ENCODE assay signal across 8 cellular contexts in the genomic region with DNA sequence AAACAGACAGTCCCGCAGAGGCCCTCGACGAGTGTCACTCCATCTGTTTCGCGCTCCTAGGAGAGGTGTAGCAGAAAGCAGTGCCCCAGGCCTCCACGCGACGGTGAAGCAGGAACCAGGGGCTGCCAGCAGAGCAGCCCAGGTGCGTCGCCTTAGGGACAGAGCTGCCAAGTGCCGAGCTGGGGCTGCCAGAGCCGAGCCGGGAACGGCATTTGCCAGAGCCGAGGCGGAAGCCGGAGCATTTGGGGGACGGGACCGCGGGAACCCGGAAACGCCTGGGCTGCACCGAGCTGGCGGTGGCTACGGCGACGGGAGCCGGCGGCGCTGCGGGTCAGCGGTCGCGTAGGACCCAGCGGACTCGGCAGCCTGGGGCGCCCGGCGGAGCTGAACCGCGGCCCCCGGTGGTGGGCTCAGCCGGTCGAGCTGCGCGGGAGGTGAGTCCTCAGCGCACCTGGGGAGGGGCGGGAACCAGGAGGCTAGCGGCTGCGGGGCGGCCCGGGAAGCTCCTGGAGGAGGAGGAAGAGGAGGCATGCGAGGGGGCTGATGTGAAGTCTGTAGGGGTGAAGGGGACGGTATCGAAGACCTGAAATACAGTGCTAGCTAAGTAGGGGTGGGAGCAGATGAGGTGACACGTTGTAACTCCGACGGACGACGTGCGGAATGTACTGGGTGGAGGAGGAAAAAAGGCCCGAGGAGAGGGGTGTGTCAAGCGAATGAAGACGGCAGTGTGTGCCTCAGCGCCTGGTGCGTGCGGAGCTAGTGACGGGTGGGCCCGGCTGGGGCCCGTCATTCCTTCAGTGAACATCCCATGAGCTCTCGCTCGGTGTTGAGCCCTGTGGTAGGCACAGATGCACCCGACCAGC. TPM values are rescaled to one million over a fixed set of nuclear protein-coding genes. Genes with fewer than 3 reads are reported as not detected.
DNase-seq lines count a peak whose midpoint lies in the region; ATAC-seq and TF ChIP-seq lines count a peak whose summit lies in the region.

A gene (plus strand): TSS at position 268 of the 863 bp plus-strand sequence. CDS start 23,559 bp downstream, outside the sequence.

- peak within 1 kb of the TSS; percentile 33 to 79 for H3K27ac ChIP-seq in coronary artery

- ATAC-seq in GM18907 (IDR thresholded peaks at IDR 0.05; ENCODE audit: unreplicated experiment) = peak; percentile 95
- peak; percentile 88 for ATAC-seq in HG03139 (IDR thresholded peaks at IDR 0.05; ENCODE audit: unreplicated experiment)
- ATAC-seq in left lobe of liver = peak; percentile 91

- TF ChIP-seq CTCF in AG09319 (IDR thresholded peaks at IDR 0.05; ENCODE audit: low read depth, low read length) (no peak), coronary artery (IDR thresholded peaks at IDR 0.05) (no peak)

- DNase-seq in AG09319 (ENCODE audit: extremely low read depth, low read depth) = peak; percentile 15
- peak; percentile 21 to 81 for DNase-seq in NCI-H446 (lab: John Stamatoyannopoulos, UW)
- peak; percentile 69 to 72 for DNase-seq in activated CD4-positive, alpha-beta T cell treated with anti-CD3 and anti-CD28 coated beads for 4 hours
- peak; percentile 85 for DNase-seq in coronary artery (ENCODE audit: low spot score)
- peak; percentile 88 for DNase-seq in left lobe of liver (ENCODE audit: low spot score)
- DNase-seq in stimulated activated CD4-positive, alpha-beta T cell treated with anti-CD3 and anti-CD28 coated beads, Interleukin-2, amount 100 ng/mL, for 4 hours (ENCODE audit: low read depth) = peak; percentile 62

- H3K4me3 ChIP-seq in coronary artery = peak within 1 kb of the TSS; percentile 96

RNA-seq across cellular contexts. Expression of the gene that starts here (rescaled TPM):
- total RNA-seq in left lobe of liver = 26.3 TPM

Comparison
In these comparisons a context has a peak if more than half of its experiments do, and no peak if none do; other contexts are left out.
1. Peak in every context shown above with its lines: DNase-seq, ATAC-seq, H3K4me3 ChIP-seq and H3K27ac ChIP-seq.
2. DNase-seq: peak in every context shown above with its lines; median percentile 88 in left lobe of liver; 85 in coronary artery; 70 in activated CD4-positive, alpha-beta T cell treated with anti-CD3 and anti-CD28 coated beads for 4 hours; 62 in stimulated activated CD4-positive, alpha-beta T cell treated with anti-CD3 and anti-CD28 coated beads, Interleukin-2, amount 100 ng/mL, for 4 hours; 51 in NCI-H446; 15 in AG09319.